In the genomic region with DNA sequence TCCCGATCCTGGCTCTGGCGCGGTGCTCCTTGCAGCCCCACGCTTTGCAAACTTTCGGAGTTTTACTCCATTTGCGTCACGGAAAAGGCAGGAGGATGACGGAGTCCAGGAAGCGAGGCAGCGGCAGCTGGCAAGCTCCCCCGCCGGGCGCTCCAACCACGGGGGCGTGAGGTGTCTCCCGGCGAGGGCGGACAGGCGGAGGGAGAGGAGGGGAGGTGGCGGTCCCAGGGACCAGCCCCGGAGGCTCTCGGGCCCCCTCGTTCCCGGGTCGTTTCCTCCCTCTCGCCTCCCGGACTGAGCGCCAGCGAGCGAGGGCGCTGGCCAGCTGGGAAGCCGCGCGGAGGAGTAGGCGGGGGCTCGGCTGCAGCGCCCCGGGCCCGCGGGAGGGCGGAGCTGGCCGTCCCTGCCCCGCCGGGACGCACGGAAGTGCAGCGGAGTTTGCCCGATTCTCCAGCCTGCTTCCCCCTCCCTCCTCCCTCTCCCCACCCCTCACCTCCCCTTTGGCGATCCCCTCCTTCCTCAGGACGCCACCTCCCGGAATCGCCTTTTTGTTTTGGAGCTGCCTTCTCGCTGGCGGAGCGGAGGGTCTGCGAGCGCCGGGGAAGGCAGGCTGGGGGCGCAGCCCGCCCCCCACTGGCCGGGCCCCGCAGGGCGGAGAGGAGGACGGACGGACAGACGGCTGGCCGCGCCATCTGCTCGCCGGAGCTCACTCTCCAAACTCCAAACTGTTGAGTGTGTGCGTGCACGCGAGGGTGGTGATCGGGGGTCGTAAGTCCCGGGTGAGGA, we compare ENCODE assay signal across 8 cellular contexts. TPM values are rescaled to one million over a fixed set of nuclear protein-coding genes. Genes with fewer than 3 reads are reported as not detected.
DNase-seq lines count a peak whose midpoint lies in the region; ATAC-seq and TF ChIP-seq lines count a peak whose summit lies in the region.

A gene with protein sequence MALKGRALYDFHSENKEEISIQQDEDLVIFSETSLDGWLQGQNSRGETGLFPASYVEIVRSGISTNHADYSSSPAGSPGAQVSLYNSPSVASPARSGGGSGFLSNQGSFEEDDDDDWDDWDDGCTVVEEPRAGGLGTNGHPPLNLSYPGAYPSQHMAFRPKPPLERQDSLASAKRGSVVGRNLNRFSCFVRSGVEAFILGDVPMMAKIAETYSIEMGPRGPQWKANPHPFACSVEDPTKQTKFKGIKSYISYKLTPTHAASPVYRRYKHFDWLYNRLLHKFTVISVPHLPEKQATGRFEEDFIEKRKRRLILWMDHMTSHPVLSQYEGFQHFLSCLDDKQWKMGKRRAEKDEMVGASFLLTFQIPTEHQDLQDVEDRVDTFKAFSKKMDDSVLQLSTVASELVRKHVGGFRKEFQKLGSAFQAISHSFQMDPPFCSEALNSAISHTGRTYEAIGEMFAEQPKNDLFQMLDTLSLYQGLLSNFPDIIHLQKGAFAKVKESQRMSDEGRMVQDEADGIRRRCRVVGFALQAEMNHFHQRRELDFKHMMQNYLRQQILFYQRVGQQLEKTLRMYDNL (plus strand): TSS at position 543 of the 786 bp plus-strand sequence. CDS start 1,191 bp downstream, outside the sequence.

- TF ChIP-seq CTCF in neural progenitor cell (IDR thresholded peaks at IDR 0.05) = peak; percentile 67
- peak; percentile 27 to 39 for TF ChIP-seq CTCF in suprapubic skin (IDR thresholded peaks at IDR 0.05)

- DNase-seq in CMK (ENCODE audit: low read depth) (peak; percentile 78), SJCRH30 (peak; percentile 85 to 86), germinal center (ENCODE audit: low spot score) (peak; percentile 61), neural progenitor cell (ENCODE audit: low spot score) (peak; percentile 95), suprapubic skin (ENCODE audit: low spot score in 2 of 2) (peak; percentile 91 to 92), DMS153 treated with DMSO at 0.1 percent for 48 hours (lab: John Stamatoyannopoulos, UW; ENCODE audit: unreplicated experiment) (no peak)

- H3K27me3 ChIP-seq in SJCRH30 (no peaks in the 10 kb centered on the region), neural progenitor cell (peaks cover 19% of the 10 kb centered on the region), suprapubic skin (no peaks in the 10 kb centered on the region)

- peak within 1 kb of the TSS; percentile 65 for H3K27ac Mint-ChIP-seq in activated naive CD4-positive, alpha-beta T cell treated with anti-CD3 and anti-CD28 coated beads, Interleukin-2, amount 50 U/mL, for 24 hours
- peak within 1 kb of the TSS; percentile 96 for H3K27ac Mint-ChIP-seq in neural progenitor cell

- H3K27me3 Mint-ChIP-seq in activated naive CD4-positive, alpha-beta T cell treated with anti-CD3 and anti-CD28 coated beads, Interleukin-2, amount 50 U/mL, for 24 hours = no peaks in the 10 kb centered on the region
- peaks cover 10% of the 10 kb centered on the region for H3K27me3 Mint-ChIP-seq in neural progenitor cell (ENCODE audit: insufficient read depth, low read depth)

- H3K27ac ChIP-seq in SJCRH30 (peak within 1 kb of the TSS; percentile 52), neural progenitor cell (peak within 1 kb of the TSS; percentile 94), suprapubic skin (peak within 1 kb of the TSS; percentile 96)

- H3K4me2 ChIP-seq in neural progenitor cell = peak within 1 kb of the TSS; percentile 92

- H3K4me3 ChIP-seq in SJCRH30 (peak within 1 kb of the TSS; percentile 82), neural progenitor cell (peak within 1 kb of the TSS; percentile 89), suprapubic skin (peak within 1 kb of the TSS; percentile 87)

- TF ChIP-seq POLR2A in suprapubic skin (IDR thresholded peaks at IDR 0.05) = peak in 1 of 2 donors; percentile 49

- peaks cover 32% of the 10 kb centered on the region for H3F3A ChIP-seq in neural progenitor cell (ENCODE audit: low read depth)

- peak; percentile 43 for ATAC-seq in HG02642 (IDR thresholded peaks at IDR 0.05; ENCODE audit: poor library complexity, unreplicated experiment)

- H3K9ac ChIP-seq in neural progenitor cell = peak within 1 kb of the TSS; percentile 70

- WGBS in suprapubic skin = 0% methylated on average over 22 of the region's 76 CpGs

- H3K9me3 ChIP-seq in SJCRH30 (replicated peaks) (no peaks in the 10 kb centered on the region), neural progenitor cell (ENCODE audit: low read depth) (no peaks in the 10 kb centered on the region), suprapubic skin (no peaks in the 10 kb centered on the region)

- peaks cover 40% of the 10 kb centered on the region for H4K20me1 ChIP-seq in neural progenitor cell (ENCODE audit: low read depth)

- TF ChIP-seq EP300 in suprapubic skin (IDR thresholded peaks at IDR 0.05) = no peak

- H3K36me3 Mint-ChIP-seq in activated naive CD4-positive, alpha-beta T cell treated with anti-CD3 and anti-CD28 coated beads, Interleukin-2, amount 50 U/mL, for 24 hours = no peaks in the 10 kb centered on the region
- H3K36me3 Mint-ChIP-seq in neural progenitor cell = peaks cover 16% of the 10 kb centered on the region

- H3K9me3 Mint-ChIP-seq in activated naive CD4-positive, alpha-beta T cell treated with anti-CD3 and anti-CD28 coated beads, Interleukin-2, amount 50 U/mL, for 24 hours = no peaks in the 10 kb centered on the region
- H3K9me3 Mint-ChIP-seq in neural progenitor cell = no peaks in the 10 kb centered on the region

- peaks cover 42% of the 10 kb centered on the region for H3K79me2 ChIP-seq in neural progenitor cell (ENCODE audit: low read depth)

- H3K4me1 ChIP-seq in SJCRH30 (peaks cover 6% of the 10 kb centered on the region; the same call in 1 of the 2 replicates), neural progenitor cell (peaks cover 34% of the 10 kb centered on the region), suprapubic skin (peaks cover 60% of the 10 kb centered on the region)

- H3K36me3 ChIP-seq in SJCRH30 (0 out of 2 replicates have a peak, but pooled peaks cover 4% of the 10 kb centered on the region), neural progenitor cell (no peaks in the 10 kb centered on the region), suprapubic skin (no peaks in the 10 kb centered on the region)

- peak within 1 kb of the TSS; percentile 89 for H2AFZ ChIP-seq in neural progenitor cell (replicated peaks)

- H3K4me3 Mint-ChIP-seq in activated naive CD4-positive, alpha-beta T cell treated with anti-CD3 and anti-CD28 coated beads, Interleukin-2, amount 50 U/mL, for 24 hours = peak within 1 kb of the TSS; percentile 88
- H3K4me3 Mint-ChIP-seq in neural progenitor cell = peak within 1 kb of the TSS; percentile 96

- peaks cover 38% of the 10 kb centered on the region for H3K4me1 Mint-ChIP-seq in activated naive CD4-positive, alpha-beta T cell treated with anti-CD3 and anti-CD28 coated beads, Interleukin-2, amount 50 U/mL, for 24 hours
- peaks cover 50% of the 10 kb centered on the region for H3K4me1 Mint-ChIP-seq in neural progenitor cell

RNA-seq across cellular contexts. Expression of the gene that starts here (rescaled TPM):
- 7.4 and 8.3 TPM in 2 replicates for total RNA-seq in SJCRH30 (2014; rRNA removed; shearing (Covaris generic))
- total RNA-seq in neural progenitor cell (ENCODE audit: low replicate concordance) = 10.1 and 20.7 TPM in 2 replicates
- total RNA-seq in suprapubic skin = 10 to 100 TPM; 32.1 to 59.7 (median 49.5) TPM
